In genomic region chr16:67708368-67708771, GRCh38 we compare ENCODE assay signal across 24 cellular contexts. TPM values are rescaled to one million over a fixed set of nuclear protein-coding genes. Genes with fewer than 3 reads are reported as not detected.
DNase-seq lines count a peak whose midpoint lies in the region; ATAC-seq and TF ChIP-seq lines count a peak whose summit lies in the region.
"Had no signal": no experiment of that assay in that cellular context is flagged by ENCODE, and none has a peak within 500 bp of the region (broad histone marks: within the 10 kb centered on the region; RNA-seq: fewer than 3 reads in every experiment).

No MANE protein-coding gene starts in this region.

- no peak for TF ChIP-seq POLR2A in transverse colon (IDR thresholded peaks at IDR 0.05)

- no peaks in the 10 kb centered on the region for H3K27me3 Mint-ChIP-seq in WTC11 (ENCODE audit: low read depth)
- no peaks in the 10 kb centered on the region for H3K27me3 Mint-ChIP-seq in Calu3 (ENCODE audit: unreplicated experiment)
- no peaks in the 10 kb centered on the region for H3K27me3 Mint-ChIP-seq in natural killer cell (ENCODE audit: low read depth in 2 of 2)
- H3K27me3 Mint-ChIP-seq: activated CD4-positive, alpha-beta memory T cell treated with anti-CD3 and anti-CD28 coated beads for 36 hours; naive thymus-derived CD4-positive, alpha-beta T cell had no signal

- no peak for TF ChIP-seq CTCF in AG10803 (conservative IDR thresholded peaks at IDR 0.05; ENCODE audit: low read length)
- no peak for TF ChIP-seq CTCF in WTC11 (IDR thresholded peaks at IDR 0.05)
- TF ChIP-seq CTCF in transverse colon (IDR thresholded peaks at IDR 0.05): no peak
- TF ChIP-seq CTCF in Calu3 (IDR thresholded peaks at IDR 0.05; ENCODE audit: unreplicated experiment): no peak
- no peak for TF ChIP-seq CTCF in natural killer cell (IDR thresholded peaks at IDR 0.05)

- H3K4me1 Mint-ChIP-seq in WTC11: peaks cover 21% of the 10 kb centered on the region
- no peaks in the 10 kb centered on the region for H3K4me1 Mint-ChIP-seq in Calu3 (ENCODE audit: low read depth, unreplicated experiment)
- peaks cover 14 to 19% of the 10 kb centered on the region in 2 donors for H3K4me1 Mint-ChIP-seq in natural killer cell

- no peaks in the 10 kb centered on the region for H3K27me3 ChIP-seq in transverse colon
- H3K27me3 ChIP-seq: SJCRH30 had no signal

- WGBS in transverse colon (ENCODE audit: low coverage in 1 of 2), 2 donors: 66 to 100% methylated on average over 1 to 2 of the region's 2 CpGs

- peaks cover 4% of the 10 kb centered on the region; the same call in 1 of the 2 replicates for H3K36me3 Mint-ChIP-seq in WTC11
- H3K36me3 Mint-ChIP-seq in Calu3 (ENCODE audit: insufficient read depth, unreplicated experiment): no peaks in the 10 kb centered on the region
- no peaks in the 10 kb centered on the region for H3K36me3 Mint-ChIP-seq in natural killer cell
- H3K36me3 Mint-ChIP-seq: activated CD4-positive, alpha-beta memory T cell treated with anti-CD3 and anti-CD28 coated beads for 36 hours had no signal

- DNase-seq in AG10803 (ENCODE audit: low read depth) (peak; percentile 70), HCEC 1CT (peak; percentile 46), WTC11 (ENCODE audit: low spot score) (no peak), left lobe of liver (ENCODE audit: low spot score) (no peak), NCI-H1694 (lab: John Stamatoyannopoulos, UW) (no peak), transverse colon (no peak), Calu3 (no peak), natural killer cell (no peak)
- DNase-seq: activated CD4-positive, alpha-beta memory T cell treated with anti-CD3 and anti-CD28 coated beads for 36 hours; activated naive CD4-positive, alpha-beta T cell treated with Interleukin-2 at 50 U/mL for 16 hours; activated T-cell treated with anti-CD3 and anti-CD28 coated beads, Interleukin-2, amount 50 U/mL, for 1 hour; aorta; DMS79 treated with DMSO at 0.1 percent for 48 hours; hippocampal formation; mesenchymal stem cell; naive thymus-derived CD4-positive, alpha-beta T cell; NCI-H1417 treated with DMSO at 0.1 percent for 48 hours; NCI-H2171 treated with DMSO at 0.1 percent for 48 hours; NCI-H748 treated with DMSO at 0.1 percent for 48 hours; SJCRH30; stimulated activated CD4-positive, alpha-beta T cell treated with anti-CD3 and anti-CD28 coated beads, Interleukin-4, amount 100 ng/mL, for 24 hours had no signal

- H3K9me3 Mint-ChIP-seq in WTC11: no peaks in the 10 kb centered on the region
- no peaks in the 10 kb centered on the region for H3K9me3 Mint-ChIP-seq in Calu3 (ENCODE audit: low read depth, unreplicated experiment)
- no peaks in the 10 kb centered on the region for H3K9me3 Mint-ChIP-seq in natural killer cell
- H3K9me3 Mint-ChIP-seq: activated CD4-positive, alpha-beta memory T cell treated with anti-CD3 and anti-CD28 coated beads for 36 hours; naive thymus-derived CD4-positive, alpha-beta T cell; T-helper 1 cell treated with Interleukin-12 subunit alpha and Interleukin-12 subunit beta and Interleukin-4 antibody, amounts not matched to agents 30 μg/mL and 1 μg/mL, for 36 hours had no signal

- H3K4me3 Mint-ChIP-seq in WTC11 (no peak overlapping the region), Calu3 (ENCODE audit: low read depth, unreplicated experiment) (no peak overlapping the region), natural killer cell (no peak overlapping the region)
- H3K4me3 Mint-ChIP-seq: activated CD4-positive, alpha-beta memory T cell treated with anti-CD3 and anti-CD28 coated beads for 36 hours; naive thymus-derived CD4-positive, alpha-beta T cell; T-helper 1 cell treated with Interleukin-12 subunit alpha and Interleukin-12 subunit beta and Interleukin-4 antibody, amounts not matched to agents 30 μg/mL and 1 μg/mL, for 36 hours had no signal

- no peaks in the 10 kb centered on the region for H3K9me3 ChIP-seq in transverse colon
- H3K9me3 ChIP-seq: SJCRH30 had no signal

- H3K4me3 ChIP-seq in AG10803 (ENCODE audit: low read length) (no peak overlapping the region), transverse colon (no peak overlapping the region)
- H3K4me3 ChIP-seq: SJCRH30, smooth muscle cell had no signal

- H3K4me1 ChIP-seq in transverse colon: peaks cover 0 to 10% (median 0%) of the 10 kb centered on the region in 4 donors
- H3K4me1 ChIP-seq: SJCRH30 had no signal

- TF ChIP-seq EP300 in transverse colon (IDR thresholded peaks at IDR 0.05; ENCODE audit: low read depth): no peak

- POLR2A ChIA-PET in WTC11 (lab: Charles Lee): interaction anchor here (0.6 kb wide), 1 partner anchor 29 kb away, joined by 3 read pairs; no protein-coding TSS in a partner anchor

- no peak overlapping the region for H3K27ac ChIP-seq in transverse colon
- H3K27ac ChIP-seq: SJCRH30, VCaP had no signal

- H3K27ac Mint-ChIP-seq in WTC11: peak overlapping the region; percentile 60
- no peak overlapping the region for H3K27ac Mint-ChIP-seq in Calu3 (ENCODE audit: unreplicated experiment)
- H3K27ac Mint-ChIP-seq in natural killer cell: no peak overlapping the region
- H3K27ac Mint-ChIP-seq: activated CD4-positive, alpha-beta memory T cell treated with anti-CD3 and anti-CD28 coated beads for 36 hours; T-helper 1 cell treated with Interleukin-12 subunit alpha and Interleukin-12 subunit beta and Interleukin-4 antibody, amounts not matched to agents 30 μg/mL and 1 μg/mL, for 36 hours had no signal

- no TSS peak for BruUV-seq in Calu3 (replicated peaks; lab: Mats Ljungman, UMichigan)

- ATAC-seq in WTC11 (no peak), left lobe of liver (peak; percentile 69), natural killer cell (no peak)
- ATAC-seq: naive thymus-derived CD4-positive, alpha-beta T cell had no signal

- in situ Hi-C loops in transverse colon (cut with MboI; ENCODE audit: low pct_ligation_motif_present in 1 of 4, low pct_unique_long_range_greater_than_20kb in 1 of 4, low sequenced_read_pairs in 3 of 4): no loop called here

- CTCF ChIA-PET in WTC11 (lab: Charles Lee) (interaction anchor here (1.5 to 2.3 kb wide), 3 partner anchors 36 to 108 kb away, joined by 3 to 8 read pairs (median 7); no protein-coding TSS in a partner anchor), Calu3 (lab: Charles Lee) (interaction anchor here (1.0 kb wide), 1 partner anchor 48 kb away, joined by 3 read pairs; the partner anchor contains the start of gene ACD)

- intact Hi-C loops in transverse colon (cut with DNase I; ENCODE audit: low total_unique reads): no loop called here
- intact Hi-C loops in Calu3 (cut with micrococcal nuclease; ENCODE audit: unreplicated experiment): no loop called here
- intact Hi-C loops in natural killer cell (cut with micrococcal nuclease): no loop called here

- no peaks in the 10 kb centered on the region for H3K36me3 ChIP-seq in transverse colon
- H3K36me3 ChIP-seq: SJCRH30 had no signal

TF ChIP-seq in WTC11, 78 proteins besides CTCF, POLR2A, EP300 and RAD21 (continues in another document):
- TF ChIP-seq PRRX2 (CRISPR knock-in tag; IDR thresholded peaks at IDR 0.05) (no peak), NFE2L1 (CRISPR knock-in tag; IDR thresholded peaks at IDR 0.05) (no peak), SMAD4 (CRISPR knock-in tag; IDR thresholded peaks at IDR 0.05) (no peak), USF2 (CRISPR knock-in tag; IDR thresholded peaks at IDR 0.05) (no peak), ATF6 (CRISPR knock-in tag; IDR thresholded peaks at IDR 0.05) (no peak)

RNA-seq across cellular contexts. Expression of gene GFOD2, which starts 10.7 kb away (rescaled TPM):
- total RNA-seq in WTC11 (2021): 19.3 to 29.5 TPM (median 22.8 TPM) in 3 replicates
- total RNA-seq in left lobe of liver: 33.8 TPM
- total RNA-seq in transverse colon: 10 to 100 TPM; 21.9 to 32.2 (median 24.3) TPM
- total RNA-seq in Calu3 (2022): 23.9 and 25.6 TPM in 2 replicates
- 10 to 100 TPM in 1 of 3 donors, 1 to 10 TPM in 2; 6.5 to 10.9 (median 8.3) TPM for total RNA-seq in natural killer cell

RNA-seq across cellular contexts. Expression of gene C16orf86, which starts 41.8 kb away (rescaled TPM):
- total RNA-seq in WTC11 (2021) (4.1 to 5.4 TPM (median 4.9 TPM) in 3 replicates), left lobe of liver (5.5 TPM), transverse colon (1 to 10 TPM in 3 of 4 donors, under 1 TPM in 1; 0.60 to 7.1 (median 4.4) TPM), Calu3 (2022) (0.66 and 0.68 TPM in 2 replicates), natural killer cell (1 to 10 TPM; 3.5 to 4.4 (median 3.6) TPM)

RNA-seq across cellular contexts. Expression of gene ENKD1, which starts 41.8 kb away (rescaled TPM):
- total RNA-seq in WTC11 (2021): 10.3 to 11.9 TPM (median 11.7 TPM) in 3 replicates
- 10.6 TPM for total RNA-seq in left lobe of liver
- total RNA-seq in transverse colon: 10 to 100 TPM; 12.5 to 20.9 (median 15.3) TPM
- total RNA-seq in Calu3 (2022): 22.6 and 23.0 TPM in 2 replicates
- 1 to 10 TPM; 3.4 to 4.2 (median 3.7) TPM for total RNA-seq in natural killer cell

RNA-seq across cellular contexts. Expression of gene PARD6A, which starts 47.6 kb away (rescaled TPM):
- total RNA-seq in WTC11 (2021): 17.1 to 18.5 TPM (median 17.4 TPM) in 3 replicates
- total RNA-seq in left lobe of liver: 3.4 TPM
- 10 to 100 TPM in 2 of 4 donors, 1 to 10 TPM in 2; 6.3 to 36.7 (median 9.4) TPM for total RNA-seq in transverse colon
- 9.5 and 12.3 TPM in 2 replicates for total RNA-seq in Calu3 (2022)
- 1 to 10 TPM; 3.1 to 4.4 (median 3.3) TPM for total RNA-seq in natural killer cell

RNA-seq across cellular contexts. Expression of gene ACD, which starts 48.3 kb away (rescaled TPM):
- total RNA-seq in WTC11 (2021) (38.1 to 41.3 TPM (median 40.7 TPM) in 3 replicates), left lobe of liver (5.0 TPM), transverse colon (10 to 100 TPM in 3 of 4 donors, 1 to 10 TPM in 1; 2.0 to 76.3 (median 15.7) TPM), Calu3 (2022) (44.0 and 49.9 TPM in 2 replicates), natural killer cell (10 to 100 TPM; 34.4 to 58.0 (median 43.2) TPM)

Comparison
In these comparisons a context has a peak if more than half of its experiments do, and no peak if none do; other contexts are left out.
1. DNase-seq: peak in AG10803 (single experiment) and HCEC 1CT (single experiment); none in WTC11 (single experiment), left lobe of liver (single experiment), NCI-H1694 (single experiment), transverse colon (single experiment), Calu3 (single experiment) and natural killer cell (single experiment).